Comparison of ENCODE assay signal across 2 cellular contexts in genomic region chr7:154553711-154554265, GRCh38.
TF ChIP-seq lines count a peak whose summit lies in the region.

No MANE protein-coding gene starts in this region.

TF ChIP-seq in HepG2, 621 proteins besides CTCF, POLR2A, EP300 and RAD21 (continued from another document):
- no peak for TF ChIP-seq HIC2 (CRISPR knock-in tag; IDR thresholded peaks at IDR 0.05; ENCODE audit: low read depth)
- no peak for TF ChIP-seq ZBTB8A (CRISPR knock-in tag; IDR thresholded peaks at IDR 0.05; ENCODE audit: borderline replicate concordance, low read depth)
- peak; percentile 57 to 82 for TF ChIP-seq MAFK (conservative IDR thresholded peaks at IDR 0.05 in 1 of 2, IDR thresholded peaks at IDR 0.05 in 1 of 2; ENCODE audit: low read length in 2 of 2)
- TF ChIP-seq ZNF772 (CRISPR knock-in tag; IDR thresholded peaks at IDR 0.05), result no peak
- no peak for TF ChIP-seq PHB2 (IDR thresholded peaks at IDR 0.05; ENCODE audit: partially characterized antibody)
TF ChIP-seq in HepG2: peak in this region for 2.

TF ChIP-seq in SK-N-SH, 30 proteins besides CTCF, POLR2A, EP300 and RAD21 (continued from another document):
- TF ChIP-seq REST (IDR thresholded peaks at IDR 0.05; ENCODE audit: low read depth, low read length), result no peak
- no peak for TF ChIP-seq NRF1 (IDR thresholded peaks at IDR 0.05; ENCODE audit: low read depth, low read length)
